In genomic region chr11:120143472-120143871, GRCh38 we compare ENCODE assay signal across 8 cellular contexts. TPM values are rescaled to one million over a fixed set of nuclear protein-coding genes. Genes with fewer than 3 reads are reported as not detected.
"Had no signal": no experiment of that assay in that cellular context is flagged by ENCODE, and none has a peak within 500 bp of the region (broad histone marks: within the 10 kb centered on the region; RNA-seq: fewer than 3 reads in every experiment).

No MANE protein-coding gene starts in this region.

RNA-seq across cellular contexts. Expression of gene TRIM29, which starts 5.6 kb away (rescaled TPM):
- total RNA-seq: dermis blood vessel endothelial cell, dermis microvascular lymphatic vessel endothelial cell, endodermal cell, endothelial cell of umbilical vein, epithelial cell of proximal tubule, fibroblast of lung, frontal cortex, glomerular endothelial cell had no signal
- polyA plus RNA-seq: endothelial cell of umbilical vein, fibroblast of lung had no signal
